Comparison of ENCODE assay signal across 19 cellular contexts in genomic region chr12:109695961-109696461, GRCh38. TPM values are rescaled to one million over a fixed set of nuclear protein-coding genes. Genes with fewer than 3 reads are reported as not detected.
A peak's percentile ranks its signal among the peaks of the same experiment; 100 is the strongest.
DNase-seq lines count a peak whose midpoint lies in the region; ATAC-seq and TF ChIP-seq lines count a peak whose summit lies in the region.
"Had no signal": no experiment of that assay in that cellular context is flagged by ENCODE, and none has a peak within 500 bp of the region (broad histone marks: within the 10 kb centered on the region; RNA-seq: fewer than 3 reads in every experiment).

No MANE protein-coding gene starts in this region.

- no peaks in the 10 kb centered on the region for H3K36me3 ChIP-seq in Caco-2 (ENCODE audit: control insufficient read depth, insufficient read depth, low read length)
- H3K36me3 ChIP-seq in endodermal cell (ENCODE audit: control insufficient read depth, insufficient read depth, low read length), result no peaks in the 10 kb centered on the region
- no peaks in the 10 kb centered on the region for H3K36me3 ChIP-seq in parathyroid adenoma (ENCODE audit: control insufficient read depth, insufficient read depth, low read length)
- H3K36me3 ChIP-seq: vagina had no signal

- CTCF ChIA-PET in Caco-2 (lab: Charles Lee), result interaction anchor here (0.5 to 1.5 kb wide), 7 partner anchors 20 to 789 kb away, joined by 3 to 9 read pairs (median 6); no protein-coding TSS in a partner anchor

- no peak overlapping the region for H3K4me2 ChIP-seq in parathyroid adenoma (ENCODE audit: low read length)
- H3K4me2 ChIP-seq: KMS-11, PC-9 had no signal

- H3K36me3 Mint-ChIP-seq in Caco-2 (ENCODE audit: insufficient read depth, unreplicated experiment) (peaks cover 15% of the 10 kb centered on the region), endodermal cell (ENCODE audit: low read depth) (no peaks in the 10 kb centered on the region)

- H3K27ac ChIP-seq in endodermal cell (ENCODE audit: low read depth, low read length) (peak overlapping the region; percentile 30), parathyroid adenoma (no peak overlapping the region)
- H3K27ac ChIP-seq: KMS-11, PC-9, vagina had no signal

- peaks cover 35% of the 10 kb centered on the region for H3K4me1 Mint-ChIP-seq in Caco-2 (ENCODE audit: low read depth, unreplicated experiment)
- H3K4me1 Mint-ChIP-seq in endodermal cell, result peaks cover 16% of the 10 kb centered on the region
- H3K4me1 Mint-ChIP-seq: B cell had no signal

- WGBS in endodermal cell (ENCODE audit: insufficient coverage in 1 of 2, insufficient read length in 1 of 2), 2 experiments, result 39 to 65% methylated on average over 3 to 6 of the region's 6 CpGs

- intact Hi-C loops in Caco-2 (cut with micrococcal nuclease; ENCODE audit: unreplicated experiment), result loop anchor here (1.0 to 5.0 kb wide), 4 partner anchors 14 to 99 kb away; no protein-coding TSS in a partner anchor

- H3K27me3 ChIP-seq in Caco-2 (replicated peaks; ENCODE audit: control insufficient read depth, insufficient read depth, low read length), result no peaks in the 10 kb centered on the region
- no peaks in the 10 kb centered on the region for H3K27me3 ChIP-seq in endodermal cell (ENCODE audit: control insufficient read depth, insufficient read depth, low read length, poor library complexity, severe bottlenecking)
- no peaks in the 10 kb centered on the region for H3K27me3 ChIP-seq in parathyroid adenoma (ENCODE audit: control insufficient read depth, insufficient read depth, low read length)
- H3K27me3 ChIP-seq: vagina had no signal

- H3K4me3 Mint-ChIP-seq in Caco-2 (ENCODE audit: unreplicated experiment) (peak overlapping the region; percentile 42), endodermal cell (no peak overlapping the region)
- H3K4me3 Mint-ChIP-seq: B cell, neural crest cell had no signal

- ATAC-seq in GM21447 (IDR thresholded peaks at IDR 0.05; ENCODE audit: unreplicated experiment) (no peak), GM21515 (IDR thresholded peaks at IDR 0.05; ENCODE audit: unreplicated experiment) (no peak), GM18907 (IDR thresholded peaks at IDR 0.05; ENCODE audit: unreplicated experiment) (no peak)

- no peak overlapping the region for H3K4me3 ChIP-seq in Caco-2 (ENCODE audit: low read depth, low read length)
- H3K4me3 ChIP-seq in LNCaP clone FGC (ENCODE audit: low read depth, low read length), result no peak overlapping the region
- no peak overlapping the region for H3K4me3 ChIP-seq in endodermal cell (ENCODE audit: low read length)
- no peak overlapping the region for H3K4me3 ChIP-seq in parathyroid adenoma (ENCODE audit: low read depth, low read length)
- H3K4me3 ChIP-seq: PC-9, vagina had no signal

- peak overlapping the region; percentile 66 for H2AFZ ChIP-seq in parathyroid adenoma
- H2AFZ ChIP-seq: PC-9 had no signal

- no peaks in the 10 kb centered on the region for H3K27me3 Mint-ChIP-seq in Caco-2 (ENCODE audit: insufficient read depth, unreplicated experiment)
- H3K27me3 Mint-ChIP-seq in endodermal cell (ENCODE audit: insufficient read depth), result peaks cover 17% of the 10 kb centered on the region

- no peaks in the 10 kb centered on the region for H3K79me2 ChIP-seq in parathyroid adenoma

- BruUV-seq in Caco-2 (replicated peaks; lab: Mats Ljungman, UMichigan), result no TSS peak

- H3K27ac Mint-ChIP-seq in Caco-2 (ENCODE audit: unreplicated experiment), result peak overlapping the region; percentile 76
- H3K27ac Mint-ChIP-seq in endodermal cell, result no peak overlapping the region
- H3K27ac Mint-ChIP-seq: B cell had no signal

- DNase-seq in Caco-2 (peak; percentile 89 to 91), LNCaP clone FGC (ENCODE audit: low read depth) (peak; percentile 52), endodermal cell (peak; percentile 69)
- DNase-seq in activated CD4-positive, alpha-beta T cell treated with anti-CD3 and anti-CD28 coated beads, Interleukin-2, amount 50 U/mL, for 4 hours, result no peak
- DNase-seq: activated CD8-positive, alpha-beta memory T cell treated with anti-CD3 and anti-CD28 coated beads, Interleukin-2, amount 50 U/mL, for 4 hours; activated naive CD4-positive, alpha-beta T cell; DMS79; NCI-H1436; NCI-H345; PC-9; stimulated activated naive CD4-positive, alpha-beta T cell had no signal

- H3K9me3 Mint-ChIP-seq in Caco-2 (ENCODE audit: unreplicated experiment) (no peaks in the 10 kb centered on the region), endodermal cell (peaks cover 5% of the 10 kb centered on the region)
- H3K9me3 Mint-ChIP-seq: neural crest cell had no signal

- H3K9ac ChIP-seq in endodermal cell (ENCODE audit: extremely low read depth, low read length, poor library complexity, severe bottlenecking), result no peak overlapping the region
- no peak overlapping the region for H3K9ac ChIP-seq in parathyroid adenoma
- H3K9ac ChIP-seq: KMS-11 had no signal

- POLR2A ChIA-PET in Caco-2 (lab: Charles Lee), result interaction anchor here (0.7 to 1.0 kb wide), 2 partner anchors 16 to 234 kb away, joined by 3 read pairs; no protein-coding TSS in a partner anchor

- H3K4me1 ChIP-seq in Caco-2 (peaks cover 42% of the 10 kb centered on the region), endodermal cell (ENCODE audit: control insufficient read depth, insufficient read depth, low read length) (peaks cover 12% of the 10 kb centered on the region), parathyroid adenoma (peaks cover 4% of the 10 kb centered on the region)

- TF ChIP-seq CTCF in Caco-2 (IDR thresholded peaks at IDR 0.05; ENCODE audit: insufficient read depth in 1 of 2, low read depth in 1 of 2, low read length in 1 of 2, severe bottlenecking in 1 of 2, unreplicated experiment in 1 of 2), result no peak
- no peak for TF ChIP-seq CTCF in LNCaP clone FGC (IDR thresholded peaks at IDR 0.05; ENCODE audit: control insufficient read depth, extremely low read depth, insufficient read depth)
- no peak for TF ChIP-seq CTCF in endodermal cell (conservative IDR thresholded peaks at IDR 0.05)
- TF ChIP-seq CTCF in parathyroid adenoma (IDR thresholded peaks at IDR 0.05), result no peak

- no peaks in the 10 kb centered on the region for H3K9me3 ChIP-seq in Caco-2
- H3K9me3 ChIP-seq in endodermal cell (ENCODE audit: control insufficient read depth, low read length), result no peaks in the 10 kb centered on the region
- H3K9me3 ChIP-seq in parathyroid adenoma (ENCODE audit: control insufficient read depth, low read length), result no peaks in the 10 kb centered on the region
- H3K9me3 ChIP-seq: vagina had no signal

RNA-seq across cellular contexts. Expression of gene FAM222A, which starts 17.6 kb away (rescaled TPM):
- total RNA-seq in Caco-2 (2022), result 17.4 and 18.0 TPM in 2 replicates
- 10 to 100 TPM; 21.6 to 24.4 TPM for total RNA-seq in endodermal cell
- polyA plus RNA-seq in endodermal cell (2013, experiment 1 of 2), result 8.7 TPM
- polyA plus RNA-seq in endodermal cell (2013, experiment 2 of 2), result 8.7 TPM

Comparison
In these comparisons a context has a peak if more than half of its experiments do, and no peak if none do; other contexts are left out.
1. DNase-seq: peak in Caco-2 (2 of 2), LNCaP clone FGC (single experiment) and endodermal cell (single experiment); none in activated CD4-positive, alpha-beta T cell treated with anti-CD3 and anti-CD28 coated beads, Interleukin-2, amount 50 U/mL, for 4 hours (0 of 2).